1 cellular context compared by ENCODE assay signal in genomic region chr20:17910828-17911294, GRCh38.
TF ChIP-seq lines count a peak whose summit lies in the region.

No MANE protein-coding gene starts in this region.

TF ChIP-seq in GM12878, 131 proteins besides CTCF, POLR2A, EP300 and RAD21:
- TF ChIP-seq ZNF384 (IDR thresholded peaks at IDR 0.05; ENCODE audit: borderline replicate concordance, low read depth, low read length), result no peak
- TF ChIP-seq PKNOX1 (IDR thresholded peaks at IDR 0.05), result peak; percentile 79
